ENCODE assay signal across 17 cellular contexts in the genomic region with DNA sequence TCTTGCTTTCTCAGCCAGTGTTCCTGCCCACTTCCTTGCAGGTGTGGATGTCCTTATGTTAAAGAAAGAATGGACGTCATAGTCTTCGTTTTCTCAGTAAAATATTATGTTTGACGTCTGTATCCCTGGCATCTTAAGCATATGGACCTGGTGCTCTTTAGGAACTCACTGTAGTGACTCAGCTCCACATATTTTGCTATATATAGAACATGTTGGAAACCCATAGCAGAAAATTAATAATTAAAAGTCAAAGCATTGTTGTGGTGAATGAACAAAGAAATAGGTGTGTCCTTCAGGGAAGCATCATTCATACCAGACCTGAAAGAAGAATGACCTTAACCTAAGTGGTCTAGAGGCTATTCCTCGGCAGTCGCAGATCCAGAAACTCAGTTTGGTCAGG. TPM values are rescaled to one million over a fixed set of nuclear protein-coding genes. Genes with fewer than 3 reads are reported as not detected.
DNase-seq lines count a peak whose midpoint lies in the region; ATAC-seq and TF ChIP-seq lines count a peak whose summit lies in the region.
"Had no signal": no experiment of that assay in that cellular context is flagged by ENCODE, and none has a peak within 500 bp of the region (broad histone marks: within the 10 kb centered on the region; RNA-seq: fewer than 3 reads in every experiment).

No MANE protein-coding gene starts in this region.

- H3K4me1 ChIP-seq in GM23248 (ENCODE audit: insufficient read depth), result peaks cover 85% of the 10 kb centered on the region

- peaks cover 42% of the 10 kb centered on the region for H4K20me1 ChIP-seq in GM23248 (ENCODE audit: insufficient read depth)

- H3K27me3 Mint-ChIP-seq in memory B cell, result no peaks in the 10 kb centered on the region
- H3K27me3 Mint-ChIP-seq in mesothelial cell of epicardium (ENCODE audit: low read depth), result no peaks in the 10 kb centered on the region

- H3K4me3 Mint-ChIP-seq in memory B cell (no peak overlapping the region), mesothelial cell of epicardium (no peak overlapping the region)

- H2AFZ ChIP-seq in GM23248, result no peak overlapping the region

- no peaks in the 10 kb centered on the region for H3K9me2 ChIP-seq in GM23248 (ENCODE audit: insufficient read depth)

- TF ChIP-seq CTCF in astrocyte of the spinal cord (IDR thresholded peaks at IDR 0.05; ENCODE audit: low read depth, low read length), result no peak
- no peak for TF ChIP-seq CTCF in mesothelial cell of epicardium (IDR thresholded peaks at IDR 0.05; ENCODE audit: unreplicated experiment)

- H3K36me3 Mint-ChIP-seq in memory B cell (peaks cover 21% of the 10 kb centered on the region), mesothelial cell of epicardium (peaks cover 28% of the 10 kb centered on the region)

- H3K4me3 ChIP-seq in GM23248 (peak overlapping the region; percentile 67), astrocyte of the spinal cord (ENCODE audit: low read depth, low read length) (no peak overlapping the region), H7 (ENCODE audit: insufficient read depth, low read depth, low read length) (no peak overlapping the region)
- H3K4me3 ChIP-seq: lung, vagina had no signal

- peaks cover 100% of the 10 kb centered on the region for H3K79me2 ChIP-seq in GM23248 (ENCODE audit: insufficient read depth)

- peaks cover 8% of the 10 kb centered on the region for H3K9me3 Mint-ChIP-seq in memory B cell
- peaks cover 28% of the 10 kb centered on the region for H3K9me3 Mint-ChIP-seq in mesothelial cell of epicardium

- H3K36me3 ChIP-seq in GM23248 (ENCODE audit: low read depth) (peaks cover 4% of the 10 kb centered on the region; the same call in 1 of the 2 replicates), H7 (replicated peaks; ENCODE audit: control insufficient read depth, insufficient read depth, low read length) (no peaks in the 10 kb centered on the region)
- H3K36me3 ChIP-seq: vagina had no signal

- peak overlapping the region; percentile 93 for H3K4me2 ChIP-seq in GM23248 (ENCODE audit: unreplicated experiment)

- ATAC-seq in memory B cell (ENCODE audit: low read depth), result peak; percentile 63

- H3K9me3 ChIP-seq in GM23248 (ENCODE audit: low read depth), result no peaks in the 10 kb centered on the region
- H3K9me3 ChIP-seq: vagina had no signal

- in situ Hi-C loops in ACHN (cut with HindIII; ENCODE audit: low pct_ligation_motif_present, low pct_unique_long_range_greater_than_20kb, low sequenced_read_pairs) (no loop called here), GM23248 (cut with MboI) (no loop called here), astrocyte of the spinal cord (cut with HindIII; ENCODE audit: low sequenced_read_pairs) (no loop called here)

- peak overlapping the region; percentile 80 for H3K27ac ChIP-seq in GM23248
- H3K27ac ChIP-seq: vagina had no signal

- DNase-seq in ACHN (peak; percentile 60), GM23248 (peak; percentile 75), astrocyte of the spinal cord (ENCODE audit: low read depth, low spot score) (peak; percentile 76), memory B cell (ENCODE audit: low spot score in 2 of 2) (no peak), mesothelial cell of epicardium (ENCODE audit: low spot score in 2 of 2, unreplicated experiment in 2 of 2) (no peak), NCI-H345 (lab: John Stamatoyannopoulos, UW) (no peak), H7 (no peak), midbrain (lab: John Stamatoyannopoulos, UW) (no peak)
- DNase-seq: C1 segment of cervical spinal cord; effector memory CD4-positive, alpha-beta T cell; NCI-H1105 treated with DMSO at 0.1 percent for 48 hours; NCI-H526; posterior cingulate gyrus; SIG-M5; stimulated activated CD4-positive, alpha-beta T cell treated with anti-CD3 and anti-CD28 coated beads, Interleukin-2, amount 100 ng/mL, for 24 hours had no signal

- H3K27me3 ChIP-seq in GM23248 (replicated peaks; ENCODE audit: insufficient read depth) (no peaks in the 10 kb centered on the region), H7 (ENCODE audit: control insufficient read depth, insufficient read depth, low read length) (no peaks in the 10 kb centered on the region)
- H3K27me3 ChIP-seq: vagina had no signal

- WGBS in GM23248 (ENCODE audit: low coverage in 1 of 2, low lambda C conversion rate in 2 of 2, missing lambda C conversion rate in 2 of 2), 2 experiments, result 56 to 61% methylated on average over 5 of the region's 5 CpGs

- H3F3A ChIP-seq in GM23248 (ENCODE audit: insufficient read depth), result peaks cover 98% of the 10 kb centered on the region

- peak overlapping the region; percentile 80 for H3K9ac ChIP-seq in GM23248

- H3K27ac Mint-ChIP-seq in memory B cell, result peak overlapping the region; percentile 56
- no peak overlapping the region for H3K27ac Mint-ChIP-seq in mesothelial cell of epicardium

- H3K4me1 Mint-ChIP-seq in memory B cell, result peaks cover 41% of the 10 kb centered on the region
- H3K4me1 Mint-ChIP-seq in mesothelial cell of epicardium, result peaks cover 46% of the 10 kb centered on the region

RNA-seq across cellular contexts. Expression of a gene that starts 20.4 kb away (rescaled TPM):
- total RNA-seq in GM23248 (2014; rRNA removed; shearing (Covaris generic)), result 186 and 243 TPM in 2 replicates
- 96.9 and 101 TPM in 2 replicates for polyA plus RNA-seq in GM23248 (2016; fragmentation: Nextera tagmentation; extraction: Ambion mirVana)
- total RNA-seq in mesothelial cell of epicardium, result 28.3 to 30.9 TPM (median 30.0 TPM) in 3 replicates
- total RNA-seq in H7 (2014; rRNA removed; shearing (Covaris generic)), result 11.0 and 13.6 TPM in 2 replicates

Comparison
In these comparisons a context has a peak if more than half of its experiments do, and no peak if none do; other contexts are left out.
1. DNase-seq: peak in ACHN (single experiment), GM23248 (single experiment) and astrocyte of the spinal cord (single experiment); none in memory B cell (0 of 2), mesothelial cell of epicardium (0 of 2), NCI-H345 (single experiment), H7 (single experiment) and midbrain (single experiment).